8 cellular contexts compared by ENCODE assay signal in genomic region chr2:62704654-62705006, GRCh38. TPM values are rescaled to one million over a fixed set of nuclear protein-coding genes. Genes with fewer than 3 reads are reported as not detected.
A peak's percentile ranks its signal among the peaks of the same experiment; 100 is the strongest.
DNase-seq lines count a peak whose midpoint lies in the region; ATAC-seq and TF ChIP-seq lines count a peak whose summit lies in the region.

No MANE protein-coding gene starts in this region.

- no CpG with 5 or more reads among the region's 2 CpGs for WGBS in H9 (ENCODE audit: extremely low coverage, insufficient read length, low lambda C conversion rate)

- peaks cover 5 to 10% (median 9%) of the 10 kb centered on the region in 3 experiments; a peak in 6 of 7 replicates for H3K36me3 Mint-ChIP-seq in H9 (ENCODE audit: insufficient read depth in 1 of 3, low read depth in 3 of 3)

- no peak overlapping the region for H4K8ac ChIP-seq in H9 (replicated peaks; ENCODE audit: insufficient read length, low read depth, low read length)

- H3K23ac ChIP-seq in H9 (ENCODE audit: insufficient read length, low read depth, low read length): no peak overlapping the region

- H3K4me1 ChIP-seq in H9 (ENCODE audit: insufficient read depth, low read length): no peaks in the 10 kb centered on the region; the same call in 1 of the 2 replicates
- peaks cover 20% of the 10 kb centered on the region for H3K4me1 ChIP-seq in foreskin keratinocyte
- H3K4me1 ChIP-seq in skeletal muscle tissue (ENCODE audit: control insufficient read depth in 3 of 3, insufficient read depth in 3 of 3, low read length in 3 of 3): peaks cover 17 to 32% (median 25%) of the 10 kb centered on the region in 3 donors

- no peak overlapping the region for H2AK5ac ChIP-seq in H9 (ENCODE audit: insufficient read length, low read length)

- H3K36me3 ChIP-seq in skeletal muscle tissue (ENCODE audit: control insufficient read depth in 3 of 3, insufficient read depth in 3 of 3, low read length in 3 of 3): peaks cover 0 to 3% (median 0%) of the 10 kb centered on the region in 3 donors

- no peaks in the 10 kb centered on the region for H3K79me1 ChIP-seq in H9 (ENCODE audit: insufficient read depth, low read depth, low read length, poor library complexity, severe bottlenecking)

- no peak overlapping the region for H2BK12ac ChIP-seq in H9 (ENCODE audit: insufficient read length, low read depth, low read length)

- no peaks in the 10 kb centered on the region for H3K27me3 Mint-ChIP-seq in H9 (ENCODE audit: low read depth)

- H3K79me2 ChIP-seq in H9 (ENCODE audit: insufficient read depth, low read length): peaks cover 5% of the 10 kb centered on the region; the same call in 1 of the 2 replicates

- no peak overlapping the region for H4K5ac ChIP-seq in H9 (ENCODE audit: insufficient read length, low read depth, low read length)

- H2BK20ac ChIP-seq in H9 (ENCODE audit: low read depth, low read length, poor library complexity, severe bottlenecking): no peak overlapping the region

- H3K4me1 Mint-ChIP-seq in H9: peaks cover 28 to 29% of the 10 kb centered on the region in 2 experiments

- in situ Hi-C loops in ACHN (cut with HindIII; ENCODE audit: low pct_ligation_motif_present, low pct_unique_long_range_greater_than_20kb, low sequenced_read_pairs): no loop called here

- no peak overlapping the region for H3T11ph ChIP-seq in H9 (ENCODE audit: low read length)

- no peak overlapping the region for H3K18ac ChIP-seq in H9 (ENCODE audit: insufficient read length, low read depth, low read length)

- peak overlapping the region; percentile 26 for H2AFZ ChIP-seq in H9 (ENCODE audit: low read length)

- H3K56ac ChIP-seq in H9 (ENCODE audit: insufficient read length, low read depth, low read length): no peak overlapping the region

- no peak overlapping the region for H3K4ac ChIP-seq in H9 (ENCODE audit: low read depth, low read length)

- DNase-seq in H9 (no peak), foreskin keratinocyte (peak in 1 of 2 donors; percentile 11), ACHN (no peak), SHP77 (lab: John Stamatoyannopoulos, UW) (no peak), GOT3 (lab: John Stamatoyannopoulos, UW) (no peak)

- peak overlapping the region; percentile 36 to 97 (median 95) for H3K27ac Mint-ChIP-seq in H9

- H4K91ac ChIP-seq in H9 (ENCODE audit: insufficient read length, low read depth, low read length): no peak overlapping the region

- H3K23me2 ChIP-seq in H9 (ENCODE audit: insufficient read length, low read depth, low read length, poor library complexity, severe bottlenecking): peaks cover 7% of the 10 kb centered on the region

- H3K4me2 ChIP-seq in H9 (ENCODE audit: insufficient read depth, insufficient read length, low read length): peak overlapping the region; percentile 84

- H3K9me3 ChIP-seq in H9 (ENCODE audit: control insufficient read depth, low read depth, low read length) (no peaks in the 10 kb centered on the region), skeletal muscle tissue (ENCODE audit: control insufficient read depth in 3 of 3, low read length in 3 of 3) (no peaks in the 10 kb centered on the region)

- H2BK5ac ChIP-seq in H9 (ENCODE audit: insufficient read length, low read length): no peak overlapping the region

- H3K9ac ChIP-seq in H9 (ENCODE audit: extremely low read depth, insufficient read length, low read length): peak overlapping the region; percentile 56
- peak overlapping the region; percentile 76 to 86 (median 85) for H3K9ac ChIP-seq in skeletal muscle tissue (ENCODE audit: low read depth in 1 of 3, low read length in 3 of 3)

- H3K27me3 ChIP-seq in H9 (ENCODE audit: insufficient read depth, low read length): no peaks in the 10 kb centered on the region
- no peaks in the 10 kb centered on the region for H3K27me3 ChIP-seq in foreskin keratinocyte
- no peaks in the 10 kb centered on the region for H3K27me3 ChIP-seq in skeletal muscle tissue (ENCODE audit: control insufficient read depth in 3 of 3, insufficient read depth in 3 of 3, low read length in 3 of 3)

- H2BK15ac ChIP-seq in H9 (ENCODE audit: low read depth, low read length): no peak overlapping the region

- H3K4me3 ChIP-seq in WI38 (ENCODE audit: low read depth, low read length) (peak overlapping the region; percentile 64), skeletal muscle tissue (ENCODE audit: low read length in 3 of 3) (peak overlapping the region; percentile 74 to 92 (median 86))

- H3K9me3 Mint-ChIP-seq in H9: no peaks in the 10 kb centered on the region

- H3K4me3 Mint-ChIP-seq in H9: peak overlapping the region; percentile 82 to 96

- H3K27ac ChIP-seq in H9 (ENCODE audit: insufficient read length, low read depth, low read length): no peak overlapping the region
- H3K27ac ChIP-seq in foreskin keratinocyte: peak overlapping the region; percentile 67
- H3K27ac ChIP-seq in skeletal muscle tissue (ENCODE audit: low read depth, low read length): peak overlapping the region; percentile 75

- TF ChIP-seq CTCF in H9 (conservative IDR thresholded peaks at IDR 0.05): no peak
- no peak for TF ChIP-seq CTCF in WI38 (IDR thresholded peaks at IDR 0.05; ENCODE audit: low read depth, low read length)
- no peak for TF ChIP-seq CTCF in foreskin keratinocyte (conservative IDR thresholded peaks at IDR 0.05)

- ATAC-seq in foreskin keratinocyte: no peak
- no peak for ATAC-seq in GM18868 (IDR thresholded peaks at IDR 0.05; ENCODE audit: unreplicated experiment)

- no peaks in the 10 kb centered on the region for H4K20me1 ChIP-seq in H9 (ENCODE audit: control insufficient read depth, insufficient read depth, insufficient read length)

- no peak overlapping the region for H2BK120ac ChIP-seq in H9 (ENCODE audit: low read depth, low read length, poor library complexity, severe bottlenecking)

- H3K14ac ChIP-seq in H9 (ENCODE audit: insufficient read depth, low read length): no peak overlapping the region

RNA-seq across cellular contexts. Expression of gene EHBP1, which starts 0.9 kb away (rescaled TPM):
- total RNA-seq in H9 (2021) (32.4 and 35.6 TPM in 2 replicates), foreskin keratinocyte (59.1 and 64.5 TPM in 2 replicates), skeletal muscle tissue (52.7 TPM)
- 10.0 and 13.4 TPM in 2 replicates for polyA plus RNA-seq in foreskin keratinocyte
